Comparison of ENCODE assay signal across 8 cellular contexts in genomic region chr16:67528870-67529638, GRCh38. TPM values are rescaled to one million over a fixed set of nuclear protein-coding genes. Genes with fewer than 3 reads are reported as not detected.
DNase-seq lines count a peak whose midpoint lies in the region; ATAC-seq and TF ChIP-seq lines count a peak whose summit lies in the region.

No MANE protein-coding gene starts in this region.

- TF ChIP-seq CTCF in fibroblast of villous mesenchyme (IDR thresholded peaks at IDR 0.05; ENCODE audit: insufficient read depth, low read depth, low read length) (no peak), omental fat pad (IDR thresholded peaks at IDR 0.05) (no peak)

- H3K4me3 Mint-ChIP-seq in IgD-negative memory B cell = peak overlapping the region; percentile 84 to 99 (median 96)
- H3K4me3 Mint-ChIP-seq in activated T-cell treated with anti-CD3 and anti-CD28 coated beads, Interleukin-2, amount 50 U/mL, for 4 hours = peak overlapping the region; percentile 77

- H3K9me3 Mint-ChIP-seq in IgD-negative memory B cell = no peaks in the 10 kb centered on the region
- no peaks in the 10 kb centered on the region for H3K9me3 Mint-ChIP-seq in activated T-cell treated with anti-CD3 and anti-CD28 coated beads, Interleukin-2, amount 50 U/mL, for 4 hours

- peaks cover 35 to 42% (median 39%) of the 10 kb centered on the region in 3 donors for H3K4me1 Mint-ChIP-seq in IgD-negative memory B cell
- H3K4me1 Mint-ChIP-seq in activated T-cell treated with anti-CD3 and anti-CD28 coated beads, Interleukin-2, amount 50 U/mL, for 4 hours (ENCODE audit: low read depth) = peaks cover 28% of the 10 kb centered on the region

- ATAC-seq in activated T-cell treated with anti-CD3 and anti-CD28 coated beads, Interleukin-2, amount 50 U/mL, for 4 hours = peak; percentile 57 to 65
- peak; percentile 15 for ATAC-seq in omental fat pad (ENCODE audit: low FRiP score)
- ATAC-seq in GM21786 (IDR thresholded peaks at IDR 0.05; ENCODE audit: unreplicated experiment) = no peak
- no peak for ATAC-seq in HG03354 (IDR thresholded peaks at IDR 0.05; ENCODE audit: poor library complexity, severe bottlenecking, unreplicated experiment)

- H3K27me3 Mint-ChIP-seq in IgD-negative memory B cell = peaks cover 5% of the 10 kb centered on the region
- peaks cover 10% of the 10 kb centered on the region for H3K27me3 Mint-ChIP-seq in activated T-cell treated with anti-CD3 and anti-CD28 coated beads, Interleukin-2, amount 50 U/mL, for 4 hours (ENCODE audit: low read depth)

- H3K36me3 Mint-ChIP-seq in IgD-negative memory B cell = peaks cover 3% of the 10 kb centered on the region
- H3K36me3 Mint-ChIP-seq in activated T-cell treated with anti-CD3 and anti-CD28 coated beads, Interleukin-2, amount 50 U/mL, for 4 hours (ENCODE audit: insufficient read depth) = no peaks in the 10 kb centered on the region

- no peak for DNase-seq in activated T-cell treated with anti-CD3 and anti-CD28 coated beads, Interleukin-2, amount 50 U/mL, for 4 hours
- DNase-seq in fibroblast of villous mesenchyme (ENCODE audit: low read depth) (peak; percentile 48), omental fat pad (ENCODE audit: low spot score) (no peak), NCI-H345 (lab: John Stamatoyannopoulos, UW) (no peak)

- peak overlapping the region; percentile 66; the same call in 1 of the 2 replicates for H3K4me3 ChIP-seq in GM08714 (ENCODE audit: low read length)
- peak overlapping the region; percentile 82 for H3K4me3 ChIP-seq in fibroblast of villous mesenchyme (ENCODE audit: low read depth, low read length)

- H3K27ac Mint-ChIP-seq in IgD-negative memory B cell = peak overlapping the region; percentile 94 to 98 (median 98)

RNA-seq across cellular contexts. Expression of gene RIPOR1, which starts 0.4 kb away (rescaled TPM):
- 43.8 TPM for polyA plus RNA-seq in IgD-negative memory B cell
- total RNA-seq in activated T-cell treated with anti-CD3 and anti-CD28 coated beads, Interleukin-2, amount 50 U/mL, for 4 hours = 10 to 100 TPM; 17.9 to 26.2 (median 18.0) TPM
- 25.5 and 35.1 TPM in 2 replicates for total RNA-seq in fibroblast of villous mesenchyme
- total RNA-seq in omental fat pad = 10 to 100 TPM; 27.4 to 91.1 (median 64.8) TPM

RNA-seq across cellular contexts. Expression of gene CTCF, which starts 33.3 kb away (rescaled TPM):
- 70.9 TPM for polyA plus RNA-seq in IgD-negative memory B cell
- total RNA-seq in activated T-cell treated with anti-CD3 and anti-CD28 coated beads, Interleukin-2, amount 50 U/mL, for 4 hours = 10 to 100 TPM; 53.7 to 59.3 (median 54.0) TPM
- total RNA-seq in fibroblast of villous mesenchyme (26.1 and 33.7 TPM in 2 replicates), omental fat pad (10 to 100 TPM; 24.2 to 42.9 (median 28.2) TPM)

RNA-seq across cellular contexts. Expression of gene AGRP, which starts 45.7 kb away (rescaled TPM):
- not detected for polyA plus RNA-seq in IgD-negative memory B cell
- not detected for total RNA-seq in activated T-cell treated with anti-CD3 and anti-CD28 coated beads, Interleukin-2, amount 50 U/mL, for 4 hours
- total RNA-seq in fibroblast of villous mesenchyme (not detected in 2 replicates), omental fat pad (not detected)

RNA-seq across cellular contexts. Expression of gene ATP6V0D1, which starts 48.1 kb away (rescaled TPM):
- polyA plus RNA-seq in IgD-negative memory B cell = 160 TPM
- total RNA-seq in activated T-cell treated with anti-CD3 and anti-CD28 coated beads, Interleukin-2, amount 50 U/mL, for 4 hours = 10 to 100 TPM; 36.0 to 49.1 (median 44.5) TPM
- total RNA-seq in fibroblast of villous mesenchyme = 107 and 122 TPM in 2 replicates
- total RNA-seq in omental fat pad = 100 to 1,000 TPM in 3 of 4 donors, 10 to 100 TPM in 1; 67.8 to 154 (median 124) TPM

Comparison
In these comparisons a context has a peak if more than half of its experiments do, and no peak if none do; other contexts are left out.
1. ATAC-seq: peak in activated T-cell treated with anti-CD3 and anti-CD28 coated beads, Interleukin-2, amount 50 U/mL, for 4 hours (2 of 2) and omental fat pad (single experiment); none in GM21786 (single experiment) and HG03354 (single experiment).